In the genomic region with DNA sequence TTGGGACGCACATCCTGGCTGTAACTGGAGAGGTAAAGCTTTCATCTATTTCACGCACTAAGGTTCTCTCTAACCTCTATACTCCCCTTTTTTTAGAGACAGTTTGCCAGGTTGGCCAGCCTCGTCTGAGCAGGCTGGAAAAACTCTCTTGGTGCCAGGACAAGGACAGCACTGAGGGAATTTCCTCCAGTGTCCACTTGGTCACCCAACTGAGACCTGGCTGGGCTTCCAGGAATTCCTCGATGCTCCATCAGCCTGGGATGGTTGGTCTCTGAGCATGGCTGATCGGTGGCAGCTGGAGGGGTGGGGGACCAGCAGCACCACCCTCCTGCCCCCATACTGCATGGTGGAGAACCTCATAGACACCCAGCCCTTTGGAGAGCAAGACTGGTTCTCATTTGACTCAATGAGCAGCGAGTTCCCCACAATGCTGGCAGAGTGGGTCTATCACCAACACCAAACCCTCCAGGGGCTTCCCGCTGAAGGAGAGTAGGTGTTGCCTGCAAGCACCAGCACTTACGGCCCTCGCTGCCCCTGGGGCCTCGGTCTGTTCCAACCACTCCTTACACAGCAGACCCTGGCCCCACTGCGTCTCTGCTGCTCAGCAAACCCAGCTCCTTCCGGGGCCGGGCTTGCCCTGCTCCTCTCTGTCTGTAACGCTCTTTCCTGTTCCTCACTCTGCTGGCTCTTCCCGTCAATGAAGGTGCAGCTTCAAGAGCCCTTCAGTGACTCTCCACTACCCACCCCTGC, we compare ENCODE assay signal across 13 cellular contexts.
A peak's percentile ranks its signal among the peaks of the same experiment; 100 is the strongest.
DNase-seq lines count a peak whose midpoint lies in the region; ATAC-seq and TF ChIP-seq lines count a peak whose summit lies in the region.
"Had no signal": no experiment of that assay in that cellular context is flagged by ENCODE, and none has a peak within 500 bp of the region (broad histone marks: within the 10 kb centered on the region; RNA-seq: fewer than 3 reads in every experiment).

No MANE protein-coding gene starts in this region.

- in situ Hi-C loops in KBM-7 (cut with MboI; ENCODE audit: low pct_unique_long_range_greater_than_20kb, low sequenced_read_pairs) (no loop called here), transverse colon (cut with MboI; ENCODE audit: low pct_ligation_motif_present in 1 of 4, low pct_unique_long_range_greater_than_20kb in 1 of 4, low sequenced_read_pairs in 3 of 4) (loop anchor here in 1 of 4 donors (5.0 to 25.0 kb wide), 2 partner anchors 35 to 165 kb away; partner anchors contain the start of gene DCPS)

- intact Hi-C loops in activated CD8-positive, alpha-beta T cell treated with anti-CD3 and anti-CD28 coated beads for 36 hours (cut with micrococcal nuclease): no loop called here
- intact Hi-C loops in transverse colon (cut with DNase I; ENCODE audit: low total_unique reads): no loop called here

- H3K4me1 ChIP-seq in transverse colon: peaks cover 5 to 15% (median 5%) of the 10 kb centered on the region in 4 donors

- TF ChIP-seq EP300 in transverse colon (IDR thresholded peaks at IDR 0.05; ENCODE audit: low read depth): no peak

- ATAC-seq in activated CD8-positive, alpha-beta T cell treated with anti-CD3 and anti-CD28 coated beads for 36 hours: peak; percentile 47
- ATAC-seq in stimulated activated effector memory CD8-positive, alpha-beta T cell treated with anti-CD3 and anti-CD28 coated beads, Interleukin-12 subunit alpha, Interleukin-12 subunit beta, amount 100 ng/mL, for 72 hours: peak; percentile 73

- H3K9me3 ChIP-seq in transverse colon: no peaks in the 10 kb centered on the region

- H3K4me3 ChIP-seq in transverse colon: no peak overlapping the region

- peaks cover 52% of the 10 kb centered on the region for H3K27me3 ChIP-seq in transverse colon

- H3K4me3 Mint-ChIP-seq in activated CD8-positive, alpha-beta T cell treated with anti-CD3 and anti-CD28 coated beads for 36 hours: no peak overlapping the region
- H3K4me3 Mint-ChIP-seq in stimulated activated effector memory CD8-positive, alpha-beta T cell treated with anti-CD3 and anti-CD28 coated beads, Interleukin-12 subunit alpha, Interleukin-12 subunit beta, amount 100 ng/mL, for 72 hours: peak overlapping the region; percentile 37
- no peak overlapping the region for H3K4me3 Mint-ChIP-seq in endothelial cell (ENCODE audit: unreplicated experiment)

- POLR2A ChIA-PET in activated CD8-positive, alpha-beta T cell treated with anti-CD3 and anti-CD28 coated beads for 36 hours (lab: Charles Lee): interaction anchor here (0.6 to 1.2 kb wide), 2 partner anchors 9 to 1431 kb away, joined by 3 read pairs; no protein-coding TSS in a partner anchor

- CTCF ChIA-PET in activated CD8-positive, alpha-beta T cell treated with anti-CD3 and anti-CD28 coated beads for 36 hours (lab: Charles Lee): interaction anchor here (0.7 to 1.6 kb wide), 4 partner anchors 12 to 168 kb away, joined by 3 to 9 read pairs (median 4); no protein-coding TSS in a partner anchor

- 64 to 69% methylated on average over 5 to 15 of the region's 15 CpGs for WGBS in transverse colon (ENCODE audit: low coverage in 1 of 2), 2 donors

- peaks cover 18% of the 10 kb centered on the region for H3K4me1 Mint-ChIP-seq in activated CD8-positive, alpha-beta T cell treated with anti-CD3 and anti-CD28 coated beads for 36 hours (ENCODE audit: low read depth)
- peaks cover 40% of the 10 kb centered on the region for H3K4me1 Mint-ChIP-seq in stimulated activated effector memory CD8-positive, alpha-beta T cell treated with anti-CD3 and anti-CD28 coated beads, Interleukin-12 subunit alpha, Interleukin-12 subunit beta, amount 100 ng/mL, for 72 hours
- peaks cover 6% of the 10 kb centered on the region for H3K4me1 Mint-ChIP-seq in endothelial cell (ENCODE audit: unreplicated experiment)

- H3K36me3 Mint-ChIP-seq in activated CD8-positive, alpha-beta T cell treated with anti-CD3 and anti-CD28 coated beads for 36 hours (ENCODE audit: low read depth): no peaks in the 10 kb centered on the region
- no peaks in the 10 kb centered on the region for H3K36me3 Mint-ChIP-seq in stimulated activated effector memory CD8-positive, alpha-beta T cell treated with anti-CD3 and anti-CD28 coated beads, Interleukin-12 subunit alpha, Interleukin-12 subunit beta, amount 100 ng/mL, for 72 hours
- no peaks in the 10 kb centered on the region for H3K36me3 Mint-ChIP-seq in endothelial cell (ENCODE audit: low read depth, unreplicated experiment)

- no peak for TF ChIP-seq POLR2A in transverse colon (IDR thresholded peaks at IDR 0.05)

- peaks cover 1% of the 10 kb centered on the region for H3K27me3 Mint-ChIP-seq in activated CD8-positive, alpha-beta T cell treated with anti-CD3 and anti-CD28 coated beads for 36 hours
- peaks cover 8% of the 10 kb centered on the region for H3K27me3 Mint-ChIP-seq in endothelial cell (ENCODE audit: unreplicated experiment)

- H3K36me3 ChIP-seq in transverse colon: no peaks in the 10 kb centered on the region

- no peak overlapping the region for H3K27ac ChIP-seq in transverse colon
- H3K27ac ChIP-seq: C4-2B, VCaP had no signal

- H3K9me3 Mint-ChIP-seq in activated CD8-positive, alpha-beta T cell treated with anti-CD3 and anti-CD28 coated beads for 36 hours: no peaks in the 10 kb centered on the region
- H3K9me3 Mint-ChIP-seq in stimulated activated effector memory CD8-positive, alpha-beta T cell treated with anti-CD3 and anti-CD28 coated beads, Interleukin-12 subunit alpha, Interleukin-12 subunit beta, amount 100 ng/mL, for 72 hours: no peaks in the 10 kb centered on the region
- H3K9me3 Mint-ChIP-seq in endothelial cell (ENCODE audit: unreplicated experiment): no peaks in the 10 kb centered on the region

- H3K27ac Mint-ChIP-seq in activated CD8-positive, alpha-beta T cell treated with anti-CD3 and anti-CD28 coated beads for 36 hours: peak overlapping the region; percentile 30
- peak overlapping the region; percentile 71 for H3K27ac Mint-ChIP-seq in stimulated activated effector memory CD8-positive, alpha-beta T cell treated with anti-CD3 and anti-CD28 coated beads, Interleukin-12 subunit alpha, Interleukin-12 subunit beta, amount 100 ng/mL, for 72 hours
- H3K27ac Mint-ChIP-seq in endothelial cell (ENCODE audit: unreplicated experiment): no peak overlapping the region

- no peak for TF ChIP-seq CTCF in activated CD8-positive, alpha-beta T cell treated with anti-CD3 and anti-CD28 coated beads for 36 hours (IDR thresholded peaks at IDR 0.05)
- TF ChIP-seq CTCF in endothelial cell (IDR thresholded peaks at IDR 0.05; ENCODE audit: unreplicated experiment): no peak
- no peak for TF ChIP-seq CTCF in transverse colon (IDR thresholded peaks at IDR 0.05)

- peak; percentile 3 for DNase-seq in activated naive CD4-positive, alpha-beta T cell treated with Interleukin-2 at 50 U/mL for 16 hours
- no peak for DNase-seq in activated naive CD4-positive, alpha-beta T cell treated with anti-CD3 and anti-CD28 coated beads, Interleukin-2, amount 50 U/mL, for 16 hours
- DNase-seq in KBM-7: peak; percentile 69
- peak; percentile 56 for DNase-seq in activated CD8-positive, alpha-beta T cell treated with anti-CD3 and anti-CD28 coated beads for 36 hours
- peak in 1 of 2 donors; percentile 70 for DNase-seq in stimulated activated effector memory CD8-positive, alpha-beta T cell treated with anti-CD3 and anti-CD28 coated beads, Interleukin-12 subunit alpha, Interleukin-12 subunit beta, amount 100 ng/mL, for 72 hours (ENCODE audit: low spot score in 2 of 2)
- DNase-seq in endothelial cell (ENCODE audit: low spot score): no peak
- DNase-seq in COLO829 (ENCODE audit: low spot score): no peak
- DNase-seq in transverse colon: no peak
- DNase-seq: aorta, NCI-H1105, trophoblast cell had no signal

Comparison
In these comparisons a context has a peak if more than half of its experiments do, and no peak if none do; other contexts are left out.
1. DNase-seq: peak in activated naive CD4-positive, alpha-beta T cell treated with Interleukin-2 at 50 U/mL for 16 hours (single experiment), KBM-7 (single experiment) and activated CD8-positive, alpha-beta T cell treated with anti-CD3 and anti-CD28 coated beads for 36 hours (single experiment); none in activated naive CD4-positive, alpha-beta T cell treated with anti-CD3 and anti-CD28 coated beads, Interleukin-2, amount 50 U/mL, for 16 hours (single experiment), endothelial cell (single experiment), COLO829 (single experiment) and transverse colon (single experiment).